In genomic region chrX:150715180-150715579, GRCh38 we compare ENCODE assay signal across 25 cellular contexts. TPM values are rescaled to one million over a fixed set of nuclear protein-coding genes. Genes with fewer than 3 reads are reported as not detected.
DNase-seq lines count a peak whose midpoint lies in the region; ATAC-seq and TF ChIP-seq lines count a peak whose summit lies in the region.
"Had no signal": no experiment of that assay in that cellular context is flagged by ENCODE, and none has a peak within 500 bp of the region (broad histone marks: within the 10 kb centered on the region; RNA-seq: fewer than 3 reads in every experiment).

No MANE protein-coding gene starts in this region.

- intact Hi-C loops in aorta (cut with DNase I) = loop anchor here in 1 of 2 donors (5.0 kb wide), 1 partner anchor 353 kb away; the partner anchor contains the start of gene MAMLD1

- no peaks in the 10 kb centered on the region for H3K36me3 Mint-ChIP-seq in activated naive CD8-positive, alpha-beta T cell
- no peaks in the 10 kb centered on the region for H3K36me3 Mint-ChIP-seq in activated naive CD8-positive, alpha-beta T cell treated with anti-CD3 and anti-CD28 coated beads, Interleukin-2, amount 50 U/mL, for 24 hours (ENCODE audit: low read depth)
- no peaks in the 10 kb centered on the region for H3K36me3 Mint-ChIP-seq in osteocyte (ENCODE audit: unreplicated experiment)

- H3K4me3 ChIP-seq in RWPE2 (ENCODE audit: severe bottlenecking) (no peak overlapping the region), aorta (ENCODE audit: low read length in 2 of 2) (no peak overlapping the region), osteoblast (ENCODE audit: insufficient read depth, low read length) (no peak overlapping the region)
- H3K4me3 ChIP-seq: lung, spleen had no signal

- no peak for ATAC-seq in activated naive CD8-positive, alpha-beta T cell treated with anti-CD3 and anti-CD28 coated beads, Interleukin-2, amount 50 U/mL, for 24 hours
- ATAC-seq in RWPE2 (ENCODE audit: low read depth) (peak; percentile 40; the same call in 1 of the 3 replicates), aorta (ENCODE audit: low FRiP score) (peak; percentile 24)
- ATAC-seq: HCT116, Right ventricle myocardium inferior had no signal

- H3K4me2 ChIP-seq in osteoblast (ENCODE audit: insufficient read depth, low read length) = no peak overlapping the region

- no peak overlapping the region for H3K4me3 Mint-ChIP-seq in activated naive CD8-positive, alpha-beta T cell
- no peak overlapping the region for H3K4me3 Mint-ChIP-seq in activated naive CD8-positive, alpha-beta T cell treated with anti-CD3 and anti-CD28 coated beads, Interleukin-2, amount 50 U/mL, for 24 hours
- no peak overlapping the region for H3K4me3 Mint-ChIP-seq in osteocyte (ENCODE audit: unreplicated experiment)
- H3K4me3 Mint-ChIP-seq: dendritic cell treated with granulocyte-macrophage colony-stimulating factor and Interleukin-4, amounts not matched to agents 40 ng/mL and 50 ng/mL, for 4 days had no signal

- peaks cover 4% of the 10 kb centered on the region for H4K20me1 ChIP-seq in osteoblast (ENCODE audit: insufficient read depth, low read length)

- H3K27ac Mint-ChIP-seq in activated naive CD8-positive, alpha-beta T cell = peak overlapping the region; percentile 69
- H3K27ac Mint-ChIP-seq in activated naive CD8-positive, alpha-beta T cell treated with anti-CD3 and anti-CD28 coated beads, Interleukin-2, amount 50 U/mL, for 24 hours = no peak overlapping the region
- no peak overlapping the region for H3K27ac Mint-ChIP-seq in osteocyte (ENCODE audit: unreplicated experiment)
- H3K27ac Mint-ChIP-seq: dendritic cell treated with granulocyte-macrophage colony-stimulating factor and Interleukin-4, amounts not matched to agents 40 ng/mL and 50 ng/mL, for 4 days had no signal

- H3K9me3 ChIP-seq in RWPE2 (ENCODE audit: severe bottlenecking) (no peaks in the 10 kb centered on the region), aorta (ENCODE audit: control insufficient read depth, low read length) (no peaks in the 10 kb centered on the region), osteoblast (ENCODE audit: low read depth, low read length) (no peaks in the 10 kb centered on the region)
- H3K9me3 ChIP-seq: spleen had no signal

- H3K27me3 ChIP-seq in RWPE2 (ENCODE audit: insufficient read depth, poor library complexity, severe bottlenecking) (no peaks in the 10 kb centered on the region), aorta (ENCODE audit: control insufficient read depth in 1 of 2, insufficient read depth in 2 of 2, low read length in 1 of 2) (no peaks in the 10 kb centered on the region), osteoblast (ENCODE audit: insufficient read depth, low read length) (no peaks in the 10 kb centered on the region)
- H3K27me3 ChIP-seq: spleen had no signal

- TF ChIP-seq CTCF in RWPE2 (IDR thresholded peaks at IDR 0.05; ENCODE audit: poor library complexity, severe bottlenecking) = no peak
- no peak for TF ChIP-seq CTCF in osteoblast (IDR thresholded peaks at IDR 0.05; ENCODE audit: extremely low read depth, low read depth, low read length)
- no peak for TF ChIP-seq CTCF in osteocyte (IDR thresholded peaks at IDR 0.05)

- no peaks in the 10 kb centered on the region for H3K9me3 Mint-ChIP-seq in activated naive CD8-positive, alpha-beta T cell (ENCODE audit: low read depth)
- no peaks in the 10 kb centered on the region for H3K9me3 Mint-ChIP-seq in activated naive CD8-positive, alpha-beta T cell treated with anti-CD3 and anti-CD28 coated beads, Interleukin-2, amount 50 U/mL, for 24 hours
- H3K9me3 Mint-ChIP-seq in osteocyte (ENCODE audit: unreplicated experiment) = no peaks in the 10 kb centered on the region
- H3K9me3 Mint-ChIP-seq: dendritic cell treated with granulocyte-macrophage colony-stimulating factor and Interleukin-4, amounts not matched to agents 40 ng/mL and 50 ng/mL, for 4 days had no signal

- peaks cover 41% of the 10 kb centered on the region for H3K4me1 Mint-ChIP-seq in activated naive CD8-positive, alpha-beta T cell (ENCODE audit: low read depth)
- H3K4me1 Mint-ChIP-seq in activated naive CD8-positive, alpha-beta T cell treated with anti-CD3 and anti-CD28 coated beads, Interleukin-2, amount 50 U/mL, for 24 hours = peaks cover 30% of the 10 kb centered on the region
- H3K4me1 Mint-ChIP-seq in osteocyte (ENCODE audit: unreplicated experiment) = peaks cover 17% of the 10 kb centered on the region

- H3K36me3 ChIP-seq in RWPE2 (ENCODE audit: low read depth) (peaks cover 5% of the 10 kb centered on the region; the same call in 1 of the 2 replicates), aorta (ENCODE audit: control insufficient read depth in 1 of 2, insufficient read depth in 2 of 2, low read length in 1 of 2) (no peaks in the 10 kb centered on the region), osteoblast (ENCODE audit: insufficient read depth, low read length) (no peaks in the 10 kb centered on the region)
- H3K36me3 ChIP-seq: WERI-Rb-1 had no signal

- H3K27me3 Mint-ChIP-seq in activated naive CD8-positive, alpha-beta T cell = no peaks in the 10 kb centered on the region
- H3K27me3 Mint-ChIP-seq in activated naive CD8-positive, alpha-beta T cell treated with anti-CD3 and anti-CD28 coated beads, Interleukin-2, amount 50 U/mL, for 24 hours = no peaks in the 10 kb centered on the region
- H3K27me3 Mint-ChIP-seq in osteocyte (ENCODE audit: unreplicated experiment) = no peaks in the 10 kb centered on the region
- H3K27me3 Mint-ChIP-seq: dendritic cell treated with granulocyte-macrophage colony-stimulating factor and Interleukin-4, amounts not matched to agents 40 ng/mL and 50 ng/mL, for 4 days had no signal

- H3K27ac ChIP-seq in RWPE2 (ENCODE audit: poor library complexity, severe bottlenecking) (no peak overlapping the region), aorta (ENCODE audit: low read depth in 1 of 2, low read length in 2 of 2) (no peak overlapping the region), osteoblast (ENCODE audit: low read depth, low read length) (no peak overlapping the region)
- H3K27ac ChIP-seq: HL-60, spleen, WERI-Rb-1 had no signal

- no peak for DNase-seq in activated naive CD8-positive, alpha-beta T cell treated with anti-CD3 and anti-CD28 coated beads, Interleukin-2, amount 50 U/mL, for 24 hours
- DNase-seq in RWPE2 (ENCODE audit: low spot score) = no peak
- DNase-seq in kidney tubule cell (ENCODE audit: low spot score) = peak; percentile 32
- DNase-seq in aorta = no peak
- DNase-seq in osteoblast (ENCODE audit: insufficient read length, low spot score, missing footprints) = no peak
- no peak for DNase-seq in osteocyte (ENCODE audit: extremely low spot score, unreplicated experiment)
- DNase-seq in stimulated activated CD4-positive, alpha-beta T cell treated with anti-CD3 and anti-CD28 coated beads, Interleukin-1b, Interleukin-23, amount 100 ng/mL, for 48 hours = no peak
- DNase-seq: anterior cingulate cortex; central memory CD4-positive, alpha-beta T cell; islet precursor cell; NCI-H1417; NCI-H2081; NCI-H226; NCI-H82; spleen; stimulated activated CD4-positive, alpha-beta T cell treated with anti-CD3 and anti-CD28 coated beads, Interleukin-4, amount 100 ng/mL, for 1 hour; stimulated activated naive CD4-positive, alpha-beta T cell; T-helper 9 cell; WERI-Rb-1 had no signal

- 59 to 61% methylated on average over 3 of the region's 3 CpGs for WGBS in aorta, 2 donors

- no peak overlapping the region for H2AFZ ChIP-seq in osteoblast (ENCODE audit: low read length)

- H3K4me1 ChIP-seq in RWPE2 (ENCODE audit: insufficient read depth, poor library complexity, severe bottlenecking) = no peaks in the 10 kb centered on the region
- H3K4me1 ChIP-seq in aorta (ENCODE audit: control insufficient read depth in 1 of 2, insufficient read depth in 2 of 2, low read length in 2 of 2) = no peaks in the 10 kb centered on the region
- H3K4me1 ChIP-seq in osteoblast (ENCODE audit: insufficient read depth, low read length) = no peaks in the 10 kb centered on the region

- H3K79me2 ChIP-seq in osteoblast (ENCODE audit: insufficient read depth, low read length) = no peaks in the 10 kb centered on the region

RNA-seq across cellular contexts. Expression of gene MTMR1, which starts 22.0 kb away (rescaled TPM):
- total RNA-seq in aorta (10 to 100 TPM; 24.0 to 24.2 TPM), osteoblast (16.5 and 17.0 TPM in 2 replicates), osteocyte (22.3 and 23.6 TPM in 2 replicates)
- polyA plus RNA-seq in aorta = 10 to 100 TPM; 10.2 to 13.4 TPM
